1 cellular context compared by ENCODE assay signal in the genomic region with DNA sequence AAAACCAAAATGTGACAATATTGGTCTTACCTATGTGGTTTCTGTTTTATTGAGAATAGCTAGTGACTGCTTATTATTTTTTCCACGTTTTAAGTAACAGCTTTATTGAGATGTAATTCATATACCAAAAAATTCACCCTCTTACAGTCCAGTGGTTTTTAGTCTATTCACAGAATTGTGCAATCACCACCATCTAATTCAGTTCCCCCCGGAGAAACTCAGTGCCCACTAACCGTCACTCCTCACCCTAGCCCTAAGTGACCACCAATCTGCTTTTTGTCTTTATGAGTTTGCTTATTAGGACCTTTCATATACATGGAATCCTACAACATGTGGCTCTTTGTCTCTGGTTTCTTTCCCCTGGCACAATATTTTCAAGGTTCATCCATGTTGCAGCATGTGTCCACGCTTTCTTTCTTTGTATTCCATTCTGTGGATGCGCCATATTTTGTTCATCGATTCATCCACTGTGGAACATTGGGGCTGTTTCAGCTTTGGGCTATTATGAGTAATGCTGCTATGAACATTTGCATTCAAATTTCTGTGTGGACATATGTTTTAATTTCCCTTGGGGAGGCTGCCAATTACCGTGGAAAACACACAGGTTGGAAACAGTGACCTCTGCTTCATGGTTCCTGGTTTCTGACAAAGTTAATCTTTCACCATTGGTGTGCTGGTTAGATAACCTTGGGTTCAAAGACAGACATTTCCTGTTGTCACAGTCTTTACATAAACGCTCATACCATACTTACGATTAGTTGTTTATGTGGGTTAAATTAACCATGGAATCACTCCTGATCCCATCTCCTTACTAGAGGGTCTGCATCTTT.
A peak's percentile ranks its signal among the peaks of the same experiment; 100 is the strongest.
TF ChIP-seq lines count a peak whose summit lies in the region.

No MANE protein-coding gene starts in this region.

TF ChIP-seq in HepG2, 621 proteins besides CTCF, POLR2A, EP300 and RAD21 (continued from another document and continues in another):
- TF ChIP-seq CBFB (CRISPR knock-in tag; IDR thresholded peaks at IDR 0.05) = no peak
- TF ChIP-seq RAD51 (IDR thresholded peaks at IDR 0.05; ENCODE audit: borderline replicate concordance) = no peak
- TF ChIP-seq TSC22D2 (CRISPR knock-in tag; IDR thresholded peaks at IDR 0.05; ENCODE audit: borderline replicate concordance) = 0 out of 2 replicates have a peak, but pooled peaks have one; percentile 30
- TF ChIP-seq, protein P1, sequence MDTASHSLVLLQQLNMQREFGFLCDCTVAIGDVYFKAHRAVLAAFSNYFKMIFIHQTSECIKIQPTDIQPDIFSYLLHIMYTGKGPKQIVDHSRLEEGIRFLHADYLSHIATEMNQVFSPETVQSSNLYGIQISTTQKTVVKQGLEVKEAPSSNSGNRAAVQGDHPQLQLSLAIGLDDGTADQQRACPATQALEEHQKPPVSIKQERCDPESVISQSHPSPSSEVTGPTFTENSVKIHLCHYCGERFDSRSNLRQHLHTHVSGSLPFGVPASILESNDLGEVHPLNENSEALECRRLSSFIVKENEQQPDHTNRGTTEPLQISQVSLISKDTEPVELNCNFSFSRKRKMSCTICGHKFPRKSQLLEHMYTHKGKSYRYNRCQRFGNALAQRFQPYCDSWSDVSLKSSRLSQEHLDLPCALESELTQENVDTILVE (CRISPR knock-in tag; IDR thresholded peaks at IDR 0.05) = no peak
- no peak for TF ChIP-seq GZF1 (CRISPR knock-in tag; IDR thresholded peaks at IDR 0.05)
- no peak for TF ChIP-seq HNRNPK (IDR thresholded peaks at IDR 0.05; ENCODE audit: low read depth, low read length, poor library complexity, severe bottlenecking)
- TF ChIP-seq MTA3 (CRISPR knock-in tag; IDR thresholded peaks at IDR 0.05) = no peak
- no peak for TF ChIP-seq ZNF101 (CRISPR knock-in tag; IDR thresholded peaks at IDR 0.05; ENCODE audit: borderline replicate concordance, low read depth)
- TF ChIP-seq HDAC6 (IDR thresholded peaks at IDR 0.05; ENCODE audit: low read depth, low read length) = no peak
- no peak for TF ChIP-seq KAT7 (CRISPR knock-in tag; IDR thresholded peaks at IDR 0.05; ENCODE audit: borderline replicate concordance)
- peak; percentile 73; the same call in 1 of the 2 replicates for TF ChIP-seq ZBTB38 (CRISPR knock-in tag; IDR thresholded peaks at IDR 0.05)
- TF ChIP-seq PHF5A (CRISPR knock-in tag; IDR thresholded peaks at IDR 0.05; ENCODE audit: low read depth, unreplicated experiment) = peak; percentile 49
- TF ChIP-seq ZNF251 (CRISPR knock-in tag; IDR thresholded peaks at IDR 0.05) = no peak
- no peak for TF ChIP-seq PTBP1 (IDR thresholded peaks at IDR 0.05; ENCODE audit: low read depth, low read length, poor library complexity, severe bottlenecking)
- TF ChIP-seq, protein P2, sequence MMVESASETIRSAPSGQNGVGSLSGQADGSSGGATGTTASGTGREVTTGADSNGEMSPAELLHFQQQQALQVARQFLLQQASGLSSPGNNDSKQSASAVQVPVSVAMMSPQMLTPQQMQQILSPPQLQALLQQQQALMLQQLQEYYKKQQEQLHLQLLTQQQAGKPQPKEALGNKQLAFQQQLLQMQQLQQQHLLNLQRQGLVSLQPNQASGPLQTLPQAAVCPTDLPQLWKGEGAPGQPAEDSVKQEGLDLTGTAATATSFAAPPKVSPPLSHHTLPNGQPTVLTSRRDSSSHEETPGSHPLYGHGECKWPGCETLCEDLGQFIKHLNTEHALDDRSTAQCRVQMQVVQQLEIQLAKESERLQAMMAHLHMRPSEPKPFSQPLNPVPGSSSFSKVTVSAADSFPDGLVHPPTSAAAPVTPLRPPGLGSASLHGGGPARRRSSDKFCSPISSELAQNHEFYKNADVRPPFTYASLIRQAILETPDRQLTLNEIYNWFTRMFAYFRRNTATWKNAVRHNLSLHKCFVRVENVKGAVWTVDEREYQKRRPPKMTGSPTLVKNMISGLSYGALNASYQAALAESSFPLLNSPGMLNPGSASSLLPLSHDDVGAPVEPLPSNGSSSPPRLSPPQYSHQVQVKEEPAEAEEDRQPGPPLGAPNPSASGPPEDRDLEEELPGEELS (CRISPR knock-in tag; IDR thresholded peaks at IDR 0.05) = peak; percentile 89
- TF ChIP-seq, protein P3, sequence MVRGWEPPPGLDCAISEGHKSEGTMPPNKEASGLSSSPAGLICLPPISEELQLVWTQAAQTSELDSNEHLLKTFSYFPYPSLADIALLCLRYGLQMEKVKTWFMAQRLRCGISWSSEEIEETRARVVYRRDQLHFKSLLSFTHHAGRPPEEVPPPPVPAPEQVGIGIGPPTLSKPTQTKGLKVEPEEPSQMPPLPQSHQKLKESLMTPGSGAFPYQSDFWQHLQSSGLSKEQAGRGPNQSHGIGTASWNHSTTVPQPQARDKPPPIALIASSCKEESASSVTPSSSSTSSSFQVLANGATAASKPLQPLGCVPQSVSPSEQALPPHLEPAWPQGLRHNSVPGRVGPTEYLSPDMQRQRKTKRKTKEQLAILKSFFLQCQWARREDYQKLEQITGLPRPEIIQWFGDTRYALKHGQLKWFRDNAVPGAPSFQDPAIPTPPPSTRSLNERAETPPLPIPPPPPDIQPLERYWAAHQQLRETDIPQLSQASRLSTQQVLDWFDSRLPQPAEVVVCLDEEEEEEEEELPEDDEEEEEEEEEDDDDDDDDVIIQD (CRISPR knock-in tag; IDR thresholded peaks at IDR 0.05; ENCODE audit: low read depth) = peak; percentile 76; the same call in 1 of the 2 replicates
- TF ChIP-seq, protein P4, sequence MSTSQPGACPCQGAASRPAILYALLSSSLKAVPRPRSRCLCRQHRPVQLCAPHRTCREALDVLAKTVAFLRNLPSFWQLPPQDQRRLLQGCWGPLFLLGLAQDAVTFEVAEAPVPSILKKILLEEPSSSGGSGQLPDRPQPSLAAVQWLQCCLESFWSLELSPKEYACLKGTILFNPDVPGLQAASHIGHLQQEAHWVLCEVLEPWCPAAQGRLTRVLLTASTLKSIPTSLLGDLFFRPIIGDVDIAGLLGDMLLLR (CRISPR knock-in tag; IDR thresholded peaks at IDR 0.05) = no peak
- peak; percentile 83 for TF ChIP-seq BCL6 (CRISPR knock-in tag; IDR thresholded peaks at IDR 0.05)
- TF ChIP-seq, protein P5, sequence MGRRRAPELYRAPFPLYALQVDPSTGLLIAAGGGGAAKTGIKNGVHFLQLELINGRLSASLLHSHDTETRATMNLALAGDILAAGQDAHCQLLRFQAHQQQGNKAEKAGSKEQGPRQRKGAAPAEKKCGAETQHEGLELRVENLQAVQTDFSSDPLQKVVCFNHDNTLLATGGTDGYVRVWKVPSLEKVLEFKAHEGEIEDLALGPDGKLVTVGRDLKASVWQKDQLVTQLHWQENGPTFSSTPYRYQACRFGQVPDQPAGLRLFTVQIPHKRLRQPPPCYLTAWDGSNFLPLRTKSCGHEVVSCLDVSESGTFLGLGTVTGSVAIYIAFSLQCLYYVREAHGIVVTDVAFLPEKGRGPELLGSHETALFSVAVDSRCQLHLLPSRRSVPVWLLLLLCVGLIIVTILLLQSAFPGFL (CRISPR knock-in tag; IDR thresholded peaks at IDR 0.05) = no peak
- no peak for TF ChIP-seq NFKBIZ (CRISPR knock-in tag; IDR thresholded peaks at IDR 0.05)
- TF ChIP-seq, protein P6, sequence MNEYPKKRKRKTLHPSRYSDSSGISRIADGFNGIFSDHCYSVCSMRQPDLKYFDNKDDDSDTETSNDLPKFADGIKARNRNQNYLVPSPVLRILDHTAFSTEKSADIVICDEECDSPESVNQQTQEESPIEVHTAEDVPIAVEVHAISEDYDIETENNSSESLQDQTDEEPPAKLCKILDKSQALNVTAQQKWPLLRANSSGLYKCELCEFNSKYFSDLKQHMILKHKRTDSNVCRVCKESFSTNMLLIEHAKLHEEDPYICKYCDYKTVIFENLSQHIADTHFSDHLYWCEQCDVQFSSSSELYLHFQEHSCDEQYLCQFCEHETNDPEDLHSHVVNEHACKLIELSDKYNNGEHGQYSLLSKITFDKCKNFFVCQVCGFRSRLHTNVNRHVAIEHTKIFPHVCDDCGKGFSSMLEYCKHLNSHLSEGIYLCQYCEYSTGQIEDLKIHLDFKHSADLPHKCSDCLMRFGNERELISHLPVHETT (CRISPR knock-in tag; conservative IDR thresholded peaks at IDR 0.05) = no peak
- TF ChIP-seq PHF8 (CRISPR knock-in tag; IDR thresholded peaks at IDR 0.05) = no peak
- TF ChIP-seq CREM (IDR thresholded peaks at IDR 0.05) = peak; percentile 47
- TF ChIP-seq CREM (CRISPR knock-in tag; IDR thresholded peaks at IDR 0.05) = no peak
- TF ChIP-seq SIX4 (CRISPR knock-in tag; IDR thresholded peaks at IDR 0.05) = 0 out of 2 replicates have a peak, but pooled peaks have one; percentile 35
- TF ChIP-seq, protein P7, sequence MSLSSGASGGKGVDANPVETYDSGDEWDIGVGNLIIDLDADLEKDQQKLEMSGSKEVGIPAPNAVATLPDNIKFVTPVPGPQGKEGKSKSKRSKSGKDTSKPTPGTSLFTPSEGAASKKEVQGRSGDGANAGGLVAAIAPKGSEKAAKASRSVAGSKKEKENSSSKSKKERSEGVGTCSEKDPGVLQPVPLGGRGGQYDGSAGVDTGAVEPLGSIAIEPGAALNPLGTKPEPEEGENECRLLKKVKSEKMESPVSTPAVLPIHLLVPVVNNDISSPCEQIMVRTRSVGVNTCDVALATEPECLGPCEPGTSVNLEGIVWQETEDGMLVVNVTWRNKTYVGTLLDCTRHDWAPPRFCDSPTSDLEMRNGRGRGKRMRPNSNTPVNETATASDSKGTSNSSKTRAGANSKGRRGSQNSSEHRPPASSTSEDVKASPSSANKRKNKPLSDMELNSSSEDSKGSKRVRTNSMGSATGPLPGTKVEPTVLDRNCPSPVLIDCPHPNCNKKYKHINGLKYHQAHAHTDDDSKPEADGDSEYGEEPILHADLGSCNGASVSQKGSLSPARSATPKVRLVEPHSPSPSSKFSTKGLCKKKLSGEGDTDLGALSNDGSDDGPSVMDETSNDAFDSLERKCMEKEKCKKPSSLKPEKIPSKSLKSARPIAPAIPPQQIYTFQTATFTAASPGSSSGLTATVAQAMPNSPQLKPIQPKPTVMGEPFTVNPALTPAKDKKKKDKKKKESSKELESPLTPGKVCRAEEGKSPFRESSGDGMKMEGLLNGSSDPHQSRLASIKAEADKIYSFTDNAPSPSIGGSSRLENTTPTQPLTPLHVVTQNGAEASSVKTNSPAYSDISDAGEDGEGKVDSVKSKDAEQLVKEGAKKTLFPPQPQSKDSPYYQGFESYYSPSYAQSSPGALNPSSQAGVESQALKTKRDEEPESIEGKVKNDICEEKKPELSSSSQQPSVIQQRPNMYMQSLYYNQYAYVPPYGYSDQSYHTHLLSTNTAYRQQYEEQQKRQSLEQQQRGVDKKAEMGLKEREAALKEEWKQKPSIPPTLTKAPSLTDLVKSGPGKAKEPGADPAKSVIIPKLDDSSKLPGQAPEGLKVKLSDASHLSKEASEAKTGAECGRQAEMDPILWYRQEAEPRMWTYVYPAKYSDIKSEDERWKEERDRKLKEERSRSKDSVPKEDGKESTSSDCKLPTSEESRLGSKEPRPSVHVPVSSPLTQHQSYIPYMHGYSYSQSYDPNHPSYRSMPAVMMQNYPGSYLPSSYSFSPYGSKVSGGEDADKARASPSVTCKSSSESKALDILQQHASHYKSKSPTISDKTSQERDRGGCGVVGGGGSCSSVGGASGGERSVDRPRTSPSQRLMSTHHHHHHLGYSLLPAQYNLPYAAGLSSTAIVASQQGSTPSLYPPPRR (CRISPR knock-in tag; IDR thresholded peaks at IDR 0.05; ENCODE audit: borderline replicate concordance) = peak; percentile 65
- peak; percentile 77; the same call in 1 of the 2 replicates for TF ChIP-seq HMG20A (CRISPR knock-in tag; IDR thresholded peaks at IDR 0.05; ENCODE audit: borderline replicate concordance)
- TF ChIP-seq GABPA (IDR thresholded peaks at IDR 0.05; ENCODE audit: low read depth, low read length) = no peak
- peak; percentile 55 for TF ChIP-seq GABPA (CRISPR knock-in tag; IDR thresholded peaks at IDR 0.05; ENCODE audit: low read depth)
- TF ChIP-seq CEBPG (CRISPR knock-in tag; IDR thresholded peaks at IDR 0.05) = peak; percentile 70
- TF ChIP-seq, protein P8, sequence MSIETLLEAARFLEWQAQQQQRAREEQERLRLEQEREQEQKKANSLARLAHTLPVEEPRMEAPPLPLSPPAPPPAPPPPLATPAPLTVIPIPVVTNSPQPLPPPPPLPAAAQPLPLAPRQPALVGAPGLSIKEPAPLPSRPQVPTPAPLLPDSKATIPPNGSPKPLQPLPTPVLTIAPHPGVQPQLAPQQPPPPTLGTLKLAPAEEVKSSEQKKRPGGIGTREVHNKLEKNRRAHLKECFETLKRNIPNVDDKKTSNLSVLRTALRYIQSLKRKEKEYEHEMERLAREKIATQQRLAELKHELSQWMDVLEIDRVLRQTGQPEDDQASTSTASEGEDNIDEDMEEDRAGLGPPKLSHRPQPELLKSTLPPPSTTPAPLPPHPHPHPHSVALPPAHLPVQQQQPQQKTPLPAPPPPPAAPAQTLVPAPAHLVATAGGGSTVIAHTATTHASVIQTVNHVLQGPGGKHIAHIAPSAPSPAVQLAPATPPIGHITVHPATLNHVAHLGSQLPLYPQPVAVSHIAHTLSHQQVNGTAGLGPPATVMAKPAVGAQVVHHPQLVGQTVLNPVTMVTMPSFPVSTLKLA (IDR thresholded peaks at IDR 0.05) = no peak
- no peak for TF ChIP-seq PAWR (CRISPR knock-in tag; IDR thresholded peaks at IDR 0.05; ENCODE audit: borderline replicate concordance)
- TF ChIP-seq ZFP1 (CRISPR knock-in tag; IDR thresholded peaks at IDR 0.05) = 0 out of 2 replicates have a peak, but pooled peaks have one; percentile 55
- TF ChIP-seq ZNF607 (CRISPR knock-in tag; IDR thresholded peaks at IDR 0.05; ENCODE audit: borderline replicate concordance) = no peak
- TF ChIP-seq IRF2 (CRISPR knock-in tag; IDR thresholded peaks at IDR 0.05) = peak; percentile 54; the same call in 1 of the 2 replicates
- TF ChIP-seq ZNF24 (IDR thresholded peaks at IDR 0.05) = no peak
- no peak for TF ChIP-seq ZNF274 (CRISPR knock-in tag; IDR thresholded peaks at IDR 0.05)
- TF ChIP-seq ARNT2 (CRISPR knock-in tag; IDR thresholded peaks at IDR 0.05; ENCODE audit: low read depth) = no peak
- no peak for TF ChIP-seq CC2D1A (CRISPR knock-in tag; IDR thresholded peaks at IDR 0.05)
- TF ChIP-seq ZNF205 (CRISPR knock-in tag; IDR thresholded peaks at IDR 0.05) = peak; percentile 25; the same call in 1 of the 2 replicates
- 0 out of 2 replicates have a peak, but pooled peaks have one; percentile 44 for TF ChIP-seq ZNF34 (CRISPR knock-in tag; IDR thresholded peaks at IDR 0.05; ENCODE audit: borderline replicate concordance)
- TF ChIP-seq ZNF672 (CRISPR knock-in tag; IDR thresholded peaks at IDR 0.05) = no peak
- peak; percentile 55; the same call in 1 of the 2 replicates for TF ChIP-seq YEATS4 (CRISPR knock-in tag; IDR thresholded peaks at IDR 0.05; ENCODE audit: borderline replicate concordance)
- TF ChIP-seq ZNF652 (CRISPR knock-in tag; IDR thresholded peaks at IDR 0.05; ENCODE audit: borderline replicate concordance, low read depth) = peak; percentile 10; the same call in 1 of the 2 replicates
- TF ChIP-seq HOXA3 (CRISPR knock-in tag; IDR thresholded peaks at IDR 0.05) = peak; percentile 48; the same call in 1 of the 2 replicates
- TF ChIP-seq, protein P9, sequence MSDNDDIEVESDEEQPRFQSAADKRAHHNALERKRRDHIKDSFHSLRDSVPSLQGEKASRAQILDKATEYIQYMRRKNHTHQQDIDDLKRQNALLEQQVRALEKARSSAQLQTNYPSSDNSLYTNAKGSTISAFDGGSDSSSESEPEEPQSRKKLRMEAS (IDR thresholded peaks at IDR 0.05) = no peak
- no peak for TF ChIP-seq JDP2 (CRISPR knock-in tag; IDR thresholded peaks at IDR 0.05; ENCODE audit: borderline replicate concordance)
- no peak for TF ChIP-seq SMARCC2 (IDR thresholded peaks at IDR 0.05)
- no peak for TF ChIP-seq PAX8 (CRISPR knock-in tag; IDR thresholded peaks at IDR 0.05; ENCODE audit: borderline replicate concordance)
